Comparison of ENCODE assay signal across 19 cellular contexts in genomic region chr16:31273676-31274075, GRCh38. TPM values are rescaled to one million over a fixed set of nuclear protein-coding genes. Genes with fewer than 3 reads are reported as not detected.
DNase-seq lines count a peak whose midpoint lies in the region; ATAC-seq, FAIRE-seq and TF ChIP-seq lines count a peak whose summit lies in the region.
"Had no signal": no experiment of that assay in that cellular context is flagged by ENCODE, and none has a peak within 500 bp of the region (broad histone marks: within the 10 kb centered on the region; RNA-seq: fewer than 3 reads in every experiment).

No MANE protein-coding gene starts in this region.

- no peaks in the 10 kb centered on the region for H4K20me1 ChIP-seq in GM23338 (replicated peaks; ENCODE audit: insufficient read depth)

- ATAC-seq in GM23338 (no peak), left colon (no peak)
- no peak for ATAC-seq in natural killer cell treated with Interleukin-12 subunit alpha and Interleukin-12 subunit beta and Interleukin-15 and Interleukin-18, amount 100 ng/mL, for 72 hours
- ATAC-seq: activated T-cell treated with anti-CD3 and anti-CD28 coated beads, Interleukin-2, amount 50 U/mL, for 72 hours; stimulated activated naive CD8-positive, alpha-beta T cell treated with anti-CD3 and anti-CD28 coated beads, Interleukin-15, amount 100 ng/mL, for 72 hours had no signal

- H2AFZ ChIP-seq in GM23338 (peak overlapping the region; percentile 91), mesenchymal stem cell (ENCODE audit: low read depth, low read length) (no peak overlapping the region)
- H2AFZ ChIP-seq: hepatocyte had no signal

- no peak overlapping the region for H2AK5ac ChIP-seq in mesenchymal stem cell (ENCODE audit: low read length, severe bottlenecking)

- no peak overlapping the region for H2BK5ac ChIP-seq in mesenchymal stem cell (ENCODE audit: low read depth, low read length, poor library complexity, severe bottlenecking)

- no peak overlapping the region for H3K18ac ChIP-seq in mesenchymal stem cell (ENCODE audit: low read depth in 1 of 2, low read length in 2 of 2)

- no peaks in the 10 kb centered on the region for H3K9me3 Mint-ChIP-seq in GM23338
- H3K9me3 Mint-ChIP-seq in natural killer cell treated with Interleukin-12 subunit alpha and Interleukin-12 subunit beta and Interleukin-15 and Interleukin-18, amount 100 ng/mL, for 72 hours, result no peaks in the 10 kb centered on the region
- H3K9me3 Mint-ChIP-seq: activated naive CD8-positive, alpha-beta T cell treated with anti-CD3 and anti-CD28 coated beads for 36 hours; activated T-cell treated with anti-CD3 and anti-CD28 coated beads, Interleukin-2, amount 50 U/mL, for 72 hours; stimulated activated naive CD8-positive, alpha-beta T cell treated with anti-CD3 and anti-CD28 coated beads, Interleukin-15, amount 100 ng/mL, for 72 hours had no signal

- WGBS in mesenchymal stem cell, result 72% methylated on average over 3 of the region's 3 CpGs

- H3K27me3 Mint-ChIP-seq in GM23338 (ENCODE audit: insufficient read depth, low read depth, poor library complexity), result peaks cover 11% of the 10 kb centered on the region
- no peaks in the 10 kb centered on the region for H3K27me3 Mint-ChIP-seq in natural killer cell treated with Interleukin-12 subunit alpha and Interleukin-12 subunit beta and Interleukin-15 and Interleukin-18, amount 100 ng/mL, for 72 hours
- H3K27me3 Mint-ChIP-seq: stimulated activated naive CD8-positive, alpha-beta T cell treated with anti-CD3 and anti-CD28 coated beads, Interleukin-15, amount 100 ng/mL, for 72 hours had no signal

- no peak for TF ChIP-seq POLR2A in GM12892 (IDR thresholded peaks at IDR 0.05; ENCODE audit: low read depth, low read length)

- no peak overlapping the region for H2BK15ac ChIP-seq in mesenchymal stem cell (ENCODE audit: low read depth, poor library complexity, severe bottlenecking)

- H3K27me3 ChIP-seq in GM23338 (ENCODE audit: insufficient read depth) (no peaks in the 10 kb centered on the region), mesenchymal stem cell (ENCODE audit: control insufficient read depth in 1 of 2, insufficient read depth in 1 of 2, low read length in 2 of 2) (peaks cover 0 to 12% of the 10 kb centered on the region in 2 experiments)
- H3K27me3 ChIP-seq: hepatocyte, neutrophil had no signal

- H3K36me3 ChIP-seq in GM23338 (ENCODE audit: insufficient read depth) (no peaks in the 10 kb centered on the region), mesenchymal stem cell (ENCODE audit: control insufficient read depth in 1 of 2, insufficient read depth in 2 of 2, low read depth in 1 of 2, low read length in 2 of 2) (no peaks in the 10 kb centered on the region)

- peak; percentile 46 for DNase-seq in AG10803 (ENCODE audit: low read depth)
- no peak for DNase-seq in GM23338 (ENCODE audit: low spot score)
- peak; percentile 98 for DNase-seq in cerebellar cortex (ENCODE audit: low spot score)
- DNase-seq in mesenchymal stem cell, result no peak
- DNase-seq in left colon, result no peak
- no peak for DNase-seq in GM12892 (ENCODE audit: insufficient read length)
- DNase-seq in natural killer cell treated with Interleukin-12 subunit alpha and Interleukin-12 subunit beta and Interleukin-15 and Interleukin-18, amount 100 ng/mL, for 72 hours (ENCODE audit: low spot score), result no peak
- DNase-seq in effector CD8-positive, alpha-beta T cell (lab: John Stamatoyannopoulos, UW), result no peak
- DNase-seq: activated CD4-positive, alpha-beta T cell treated with anti-CD3 and anti-CD28 coated beads, Interleukin-2, amount 50 U/mL, for 4 hours; activated naive CD8-positive, alpha-beta T cell treated with anti-CD3 and anti-CD28 coated beads for 36 hours; activated T-cell treated with anti-CD3 and anti-CD28 coated beads, Interleukin-2, amount 50 U/mL, for 72 hours; stimulated activated naive CD8-positive, alpha-beta T cell treated with anti-CD3 and anti-CD28 coated beads, Interleukin-15, amount 100 ng/mL, for 72 hours had no signal

- no peaks in the 10 kb centered on the region for H3K36me3 Mint-ChIP-seq in GM23338 (ENCODE audit: low read depth)
- H3K36me3 Mint-ChIP-seq in natural killer cell treated with Interleukin-12 subunit alpha and Interleukin-12 subunit beta and Interleukin-15 and Interleukin-18, amount 100 ng/mL, for 72 hours, result peaks cover 5% of the 10 kb centered on the region
- H3K36me3 Mint-ChIP-seq: activated naive CD8-positive, alpha-beta T cell treated with anti-CD3 and anti-CD28 coated beads for 36 hours; brain had no signal

- H3K4me3 Mint-ChIP-seq in GM23338, result no peak overlapping the region
- H3K4me3 Mint-ChIP-seq in natural killer cell treated with Interleukin-12 subunit alpha and Interleukin-12 subunit beta and Interleukin-15 and Interleukin-18, amount 100 ng/mL, for 72 hours, result no peak overlapping the region
- H3K4me3 Mint-ChIP-seq: activated naive CD8-positive, alpha-beta T cell treated with anti-CD3 and anti-CD28 coated beads for 36 hours; activated T-cell treated with anti-CD3 and anti-CD28 coated beads, Interleukin-2, amount 50 U/mL, for 72 hours; brain; stimulated activated naive CD8-positive, alpha-beta T cell treated with anti-CD3 and anti-CD28 coated beads, Interleukin-15, amount 100 ng/mL, for 72 hours had no signal

- no peak overlapping the region for H2BK120ac ChIP-seq in mesenchymal stem cell (ENCODE audit: low read depth, low read length)

- H3K79me1 ChIP-seq in mesenchymal stem cell (replicated peaks; ENCODE audit: low read length, poor library complexity, severe bottlenecking), result no peaks in the 10 kb centered on the region

- peaks cover 10% of the 10 kb centered on the region for H3K4me1 Mint-ChIP-seq in GM23338
- H3K4me1 Mint-ChIP-seq in natural killer cell treated with Interleukin-12 subunit alpha and Interleukin-12 subunit beta and Interleukin-15 and Interleukin-18, amount 100 ng/mL, for 72 hours (ENCODE audit: low read depth in 2 of 2), result peaks cover 5 to 15% of the 10 kb centered on the region in 2 donors

- H4K91ac ChIP-seq in mesenchymal stem cell (ENCODE audit: low read length), result no peak overlapping the region

- H3K4me2 ChIP-seq in GM23338 (no peak overlapping the region), mesenchymal stem cell (ENCODE audit: low read length, poor library complexity, severe bottlenecking) (no peak overlapping the region)
- H3K4me2 ChIP-seq: hepatocyte had no signal

- TF ChIP-seq CTCF in AG10803 (conservative IDR thresholded peaks at IDR 0.05; ENCODE audit: low read length), result no peak
- TF ChIP-seq CTCF in GM23338 (conservative IDR thresholded peaks at IDR 0.05; ENCODE audit: low read depth in 2 of 2), result no peak

- no peak overlapping the region for H3K4ac ChIP-seq in mesenchymal stem cell (ENCODE audit: low read depth in 1 of 2, low read length in 2 of 2)

- no peak overlapping the region for H4K8ac ChIP-seq in mesenchymal stem cell (ENCODE audit: low read length)

- intact Hi-C loops in left colon (cut with DNase I, micrococcal nuclease), result no loop called here

- H3F3A ChIP-seq in GM23338 (replicated peaks; ENCODE audit: low read depth), result no peaks in the 10 kb centered on the region

- H2BK12ac ChIP-seq in mesenchymal stem cell (ENCODE audit: low read length in 2 of 2), result no peak overlapping the region

- FAIRE-seq in GM12892 (lab: Jason Lieb, UNC), result no peak

- H3K9me2 ChIP-seq in GM23338 (ENCODE audit: insufficient read depth), result 0 out of 2 replicates have a peak, but pooled peaks cover 3% of the 10 kb centered on the region

- no peak overlapping the region for H3K23ac ChIP-seq in mesenchymal stem cell (ENCODE audit: low read length in 2 of 2)

- no peak overlapping the region for H3K27ac ChIP-seq in GM23338 (ENCODE audit: low read depth)
- H3K27ac ChIP-seq in mesenchymal stem cell (ENCODE audit: low read length, poor library complexity, severe bottlenecking), result no peak overlapping the region
- H3K27ac ChIP-seq: hepatocyte, neutrophil had no signal

- no peak overlapping the region for H3K27ac Mint-ChIP-seq in GM23338
- H3K27ac Mint-ChIP-seq in natural killer cell treated with Interleukin-12 subunit alpha and Interleukin-12 subunit beta and Interleukin-15 and Interleukin-18, amount 100 ng/mL, for 72 hours, result peak overlapping the region in 1 of 2 donors; percentile 56
- H3K27ac Mint-ChIP-seq: activated naive CD8-positive, alpha-beta T cell treated with anti-CD3 and anti-CD28 coated beads for 36 hours; activated T-cell treated with anti-CD3 and anti-CD28 coated beads, Interleukin-2, amount 50 U/mL, for 72 hours had no signal

- H3K4me1 ChIP-seq in GM23338 (ENCODE audit: insufficient read depth), result no peaks in the 10 kb centered on the region
- no peaks in the 10 kb centered on the region for H3K4me1 ChIP-seq in mesenchymal stem cell (ENCODE audit: control insufficient read depth, insufficient read depth, low read depth, low read length)

- H3K14ac ChIP-seq in mesenchymal stem cell (ENCODE audit: low read length in 2 of 2), result no peak overlapping the region

- H3K4me3 ChIP-seq in AG10803 (ENCODE audit: low read length) (no peak overlapping the region), GM23338 (no peak overlapping the region), mesenchymal stem cell (ENCODE audit: insufficient read depth in 1 of 2, low read depth in 1 of 2, low read length in 2 of 2) (no peak overlapping the region)
- H3K4me3 ChIP-seq: hepatocyte had no signal

- H3K79me2 ChIP-seq in GM23338 (replicated peaks; ENCODE audit: insufficient read depth), result no peaks in the 10 kb centered on the region
- H3K79me2 ChIP-seq: hepatocyte had no signal

- no peaks in the 10 kb centered on the region for H3K9me3 ChIP-seq in mesenchymal stem cell (ENCODE audit: control insufficient read depth, low read length)

- H3K9ac ChIP-seq in mesenchymal stem cell (ENCODE audit: low read length), result peak overlapping the region; percentile 24

RNA-seq across cellular contexts. Expression of gene ITGAM, which starts 13.9 kb away (rescaled TPM):
- 0.14 TPM in 1 of 2 replicates, not detected in the other for total RNA-seq in GM23338 (2014; rRNA removed; shearing (Covaris generic))
- 0.03 and 0.52 TPM in 2 replicates for polyA plus RNA-seq in GM23338 (2016; fragmentation: Nextera tagmentation; extraction: Ambion mirVana)
- not detected for polyA plus RNA-seq in mesenchymal stem cell (2013, experiment 1 of 2)
- not detected for polyA plus RNA-seq in mesenchymal stem cell (2013, experiment 2 of 2)
- total RNA-seq in left colon, result 1 to 10 TPM; 2.6 to 6.9 TPM
- 4.7 TPM for polyA plus RNA-seq in GM12892 (2012; ENCODE audit: missing spikeins)
- 10 to 100 TPM; 63.9 to 77.8 TPM for total RNA-seq in natural killer cell treated with Interleukin-12 subunit alpha and Interleukin-12 subunit beta and Interleukin-15 and Interleukin-18, amount 100 ng/mL, for 72 hours
- total RNA-seq: Daoy had no signal
- polyA plus RNA-seq: AG04450, hepatocyte had no signal

RNA-seq across cellular contexts. Expression of gene PYDC1, which starts 56.7 kb away (rescaled TPM):
- not detected in 2 replicates for total RNA-seq in GM23338 (2014; rRNA removed; shearing (Covaris generic))
- 1.8 and 3.0 TPM in 2 replicates for polyA plus RNA-seq in GM23338 (2016; fragmentation: Nextera tagmentation; extraction: Ambion mirVana)
- not detected for polyA plus RNA-seq in mesenchymal stem cell (2013, experiment 1 of 2)
- not detected for polyA plus RNA-seq in mesenchymal stem cell (2013, experiment 2 of 2)
- total RNA-seq in left colon, result not detected
- not detected for polyA plus RNA-seq in GM12892 (2012; ENCODE audit: missing spikeins)
- not detected for total RNA-seq in natural killer cell treated with Interleukin-12 subunit alpha and Interleukin-12 subunit beta and Interleukin-15 and Interleukin-18, amount 100 ng/mL, for 72 hours
- total RNA-seq: activated naive CD8-positive, alpha-beta T cell treated with anti-CD3 and anti-CD28 coated beads for 36 hours; activated T-cell treated with anti-CD3 and anti-CD28 coated beads, Interleukin-2, amount 50 U/mL, for 72 hours; Daoy; dermis microvascular lymphatic vessel endothelial cell; hepatocyte; kidney epithelial cell had no signal
- polyA plus RNA-seq: AG04450, hepatocyte had no signal

RNA-seq across cellular contexts. Expression of gene TRIM72, which starts 59.8 kb away (rescaled TPM):
- total RNA-seq in GM23338 (2014; rRNA removed; shearing (Covaris generic)), result 1.1 and 1.3 TPM in 2 replicates
- polyA plus RNA-seq in GM23338 (2016; fragmentation: Nextera tagmentation; extraction: Ambion mirVana), result 0.54 and 0.81 TPM in 2 replicates
- not detected for polyA plus RNA-seq in mesenchymal stem cell (2013, experiment 1 of 2)
- polyA plus RNA-seq in mesenchymal stem cell (2013, experiment 2 of 2), result not detected
- total RNA-seq in left colon, result not detected
- polyA plus RNA-seq in GM12892 (2012; ENCODE audit: missing spikeins), result 0.06 TPM
- total RNA-seq in natural killer cell treated with Interleukin-12 subunit alpha and Interleukin-12 subunit beta and Interleukin-15 and Interleukin-18, amount 100 ng/mL, for 72 hours, result under 1 TPM in 1 of 2 donors, not detected in 1; 0.06 TPM
- total RNA-seq: activated naive CD8-positive, alpha-beta T cell treated with anti-CD3 and anti-CD28 coated beads for 36 hours; Daoy; dermis microvascular lymphatic vessel endothelial cell; hepatocyte; kidney epithelial cell had no signal
- polyA plus RNA-seq: AG04450, hepatocyte had no signal

Comparison
In these comparisons a context has a peak if more than half of its experiments do, and no peak if none do; other contexts are left out.
1. DNase-seq: peak in AG10803 (single experiment) and cerebellar cortex (single experiment); none in GM23338 (single experiment), mesenchymal stem cell (single experiment), left colon (0 of 2), GM12892 (single experiment), natural killer cell treated with Interleukin-12 subunit alpha and Interleukin-12 subunit beta and Interleukin-15 and Interleukin-18, amount 100 ng/mL, for 72 hours (single experiment) and effector CD8-positive, alpha-beta T cell (single experiment).
2. RNA of gene ITGAM, which starts 13.9 kb away (total RNA-seq): 63.9 to 77.8 TPM in natural killer cell treated with Interleukin-12 subunit alpha and Interleukin-12 subunit beta and Interleukin-15 and Interleukin-18, amount 100 ng/mL, for 72 hours; 2.6 to 6.9 TPM in left colon and 0.14 TPM in GM23338; every median in the first group is over 4 times any median in the second.